12 cellular contexts compared by ENCODE assay signal in the genomic region with DNA sequence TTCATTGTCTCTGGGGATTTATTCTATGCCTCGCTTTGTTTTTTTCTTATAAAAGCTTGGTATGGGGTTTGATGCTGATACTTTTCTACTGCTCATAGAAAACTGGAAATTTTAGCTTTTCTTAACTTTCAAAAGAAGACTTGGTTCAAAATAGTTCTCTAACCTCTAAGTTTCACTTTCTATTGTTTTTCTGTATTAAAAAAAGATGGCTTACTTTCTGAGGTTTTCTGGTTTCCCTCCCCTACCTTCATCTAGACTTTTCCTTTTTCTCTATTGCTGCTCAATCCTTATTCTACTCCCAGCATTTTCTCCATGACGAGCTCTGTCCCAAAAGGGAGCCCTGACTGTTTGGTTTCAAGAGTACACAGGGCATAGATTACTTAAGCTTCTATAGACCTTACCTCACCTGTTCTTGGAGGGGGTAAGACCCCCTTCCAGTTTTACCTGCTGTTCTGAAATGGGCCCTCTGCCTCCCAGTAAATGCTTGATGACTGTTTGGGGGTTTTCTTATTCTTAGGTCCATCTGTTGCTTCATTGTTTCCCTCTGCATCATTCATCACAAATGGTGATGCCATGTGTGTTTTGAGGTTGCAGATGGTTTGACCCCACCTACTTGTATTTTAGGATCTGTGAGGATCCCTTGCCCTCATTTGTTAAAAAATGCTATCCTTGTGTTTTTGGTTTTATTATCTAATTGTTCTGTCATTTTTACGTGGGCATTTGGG. TPM values are rescaled to one million over a fixed set of nuclear protein-coding genes. Genes with fewer than 3 reads are reported as not detected.
A peak's percentile ranks its signal among the peaks of the same experiment; 100 is the strongest.
DNase-seq lines count a peak whose midpoint lies in the region; ATAC-seq and TF ChIP-seq lines count a peak whose summit lies in the region.
"Had no signal": no experiment of that assay in that cellular context is flagged by ENCODE, and none has a peak within 500 bp of the region (broad histone marks: within the 10 kb centered on the region; RNA-seq: fewer than 3 reads in every experiment).

No MANE protein-coding gene starts in this region.

- no peaks in the 10 kb centered on the region for H3K9me3 ChIP-seq in prostate gland
- H3K9me3 ChIP-seq: body of pancreas had no signal

- POLR2A ChIA-PET in activated CD4-positive, alpha-beta memory T cell treated with anti-CD3 and anti-CD28 coated beads for 36 hours (lab: Charles Lee): no interaction called here

- 87% methylated on average over 3 of the region's 3 CpGs for WGBS in prostate gland

- intact Hi-C loops in activated CD4-positive, alpha-beta memory T cell treated with anti-CD3 and anti-CD28 coated beads for 36 hours (cut with micrococcal nuclease): no loop called here
- intact Hi-C loops in prostate gland (cut with DNase I): loop anchor here (5.0 kb wide), 1 partner anchor 71 kb away; no protein-coding TSS in a partner anchor

- no peak for TF ChIP-seq POLR2A in prostate gland (IDR thresholded peaks at IDR 0.05)

- no peak for DNase-seq in activated T-cell treated with anti-CD3 and anti-CD28 coated beads, Interleukin-2, amount 50 U/mL, for 72 hours
- DNase-seq in activated T-cell treated with anti-CD3 and anti-CD28 coated beads, Interleukin-2, amount 50 U/mL, for 1 hour: no peak
- peak; percentile 7 for DNase-seq in HCEC 1CT
- DNase-seq in activated CD4-positive, alpha-beta memory T cell treated with anti-CD3 and anti-CD28 coated beads for 36 hours: no peak
- DNase-seq in osteocyte (ENCODE audit: extremely low spot score, unreplicated experiment): no peak
- no peak for DNase-seq in NCI-H2171 treated with DMSO at 0.1 percent for 48 hours (lab: John Stamatoyannopoulos, UW)
- no peak for DNase-seq in HuH-7.5 (ENCODE audit: low spot score)
- DNase-seq in prostate gland (ENCODE audit: low spot score): no peak
- DNase-seq: body of pancreas, GOT3, OCI-M1 had no signal

- no peak overlapping the region for H3K4me3 ChIP-seq in prostate gland
- H3K4me3 ChIP-seq: body of pancreas had no signal

- peak; percentile 43 to 52 for ATAC-seq in activated T-cell treated with anti-CD3 and anti-CD28 coated beads, Interleukin-2, amount 50 U/mL, for 72 hours (replicated peaks in 1 of 2)
- ATAC-seq: body of pancreas had no signal

- peak overlapping the region; percentile 99 for H3K27ac Mint-ChIP-seq in activated T-cell treated with anti-CD3 and anti-CD28 coated beads, Interleukin-2, amount 50 U/mL, for 72 hours
- H3K27ac Mint-ChIP-seq in activated CD4-positive, alpha-beta memory T cell treated with anti-CD3 and anti-CD28 coated beads for 36 hours: peak overlapping the region; percentile 76
- peak overlapping the region; percentile 72 for H3K27ac Mint-ChIP-seq in osteocyte (ENCODE audit: unreplicated experiment)

- TF ChIP-seq CTCF in osteocyte (IDR thresholded peaks at IDR 0.05) (no peak), prostate gland (IDR thresholded peaks at IDR 0.05) (no peak)

- peaks cover 45% of the 10 kb centered on the region for H3K4me1 Mint-ChIP-seq in activated T-cell treated with anti-CD3 and anti-CD28 coated beads, Interleukin-2, amount 50 U/mL, for 72 hours (ENCODE audit: low read depth)
- H3K4me1 Mint-ChIP-seq in activated CD4-positive, alpha-beta memory T cell treated with anti-CD3 and anti-CD28 coated beads for 36 hours (ENCODE audit: low read depth): peaks cover 34% of the 10 kb centered on the region
- H3K4me1 Mint-ChIP-seq in osteocyte (ENCODE audit: unreplicated experiment): peaks cover 13% of the 10 kb centered on the region

- no peaks in the 10 kb centered on the region for H3K27me3 ChIP-seq in prostate gland (replicated peaks; ENCODE audit: insufficient read depth)
- H3K27me3 ChIP-seq: body of pancreas had no signal

- H3K36me3 Mint-ChIP-seq in activated T-cell treated with anti-CD3 and anti-CD28 coated beads, Interleukin-2, amount 50 U/mL, for 72 hours (ENCODE audit: insufficient read depth in 2 of 2): peaks cover 2 to 3% of the 10 kb centered on the region in 2 donors
- H3K36me3 Mint-ChIP-seq in activated CD4-positive, alpha-beta memory T cell treated with anti-CD3 and anti-CD28 coated beads for 36 hours: peaks cover 17% of the 10 kb centered on the region
- peaks cover 9% of the 10 kb centered on the region for H3K36me3 Mint-ChIP-seq in osteocyte (ENCODE audit: unreplicated experiment)

- CTCF ChIA-PET in activated CD4-positive, alpha-beta memory T cell treated with anti-CD3 and anti-CD28 coated beads for 36 hours (lab: Charles Lee): interaction anchor here (0.7 to 1.1 kb wide), 5 partner anchors 45 to 231 kb away, joined by 3 to 6 read pairs (median 3); a partner anchor contains a TSS

- no peaks in the 10 kb centered on the region for H3K27me3 Mint-ChIP-seq in activated T-cell treated with anti-CD3 and anti-CD28 coated beads, Interleukin-2, amount 50 U/mL, for 72 hours (ENCODE audit: low read depth)
- no peaks in the 10 kb centered on the region for H3K27me3 Mint-ChIP-seq in activated CD4-positive, alpha-beta memory T cell treated with anti-CD3 and anti-CD28 coated beads for 36 hours
- no peaks in the 10 kb centered on the region for H3K27me3 Mint-ChIP-seq in osteocyte (ENCODE audit: unreplicated experiment)
- H3K27me3 Mint-ChIP-seq: IgD-negative memory B cell had no signal

- H3K9me3 Mint-ChIP-seq in activated T-cell treated with anti-CD3 and anti-CD28 coated beads, Interleukin-2, amount 50 U/mL, for 72 hours: no peaks in the 10 kb centered on the region
- H3K9me3 Mint-ChIP-seq in activated CD4-positive, alpha-beta memory T cell treated with anti-CD3 and anti-CD28 coated beads for 36 hours: no peaks in the 10 kb centered on the region
- H3K9me3 Mint-ChIP-seq in osteocyte (ENCODE audit: unreplicated experiment): no peaks in the 10 kb centered on the region
- H3K9me3 Mint-ChIP-seq: IgD-negative memory B cell had no signal

- H3K4me3 Mint-ChIP-seq in activated T-cell treated with anti-CD3 and anti-CD28 coated beads, Interleukin-2, amount 50 U/mL, for 72 hours: peak overlapping the region; percentile 72 to 90
- H3K4me3 Mint-ChIP-seq in activated CD4-positive, alpha-beta memory T cell treated with anti-CD3 and anti-CD28 coated beads for 36 hours: peak overlapping the region; percentile 59
- peak overlapping the region; percentile 47 for H3K4me3 Mint-ChIP-seq in osteocyte (ENCODE audit: unreplicated experiment)
- H3K4me3 Mint-ChIP-seq: IgD-negative memory B cell had no signal

- no peaks in the 10 kb centered on the region for H3K36me3 ChIP-seq in prostate gland

- H3K4me1 ChIP-seq in prostate gland (replicated peaks): no peaks in the 10 kb centered on the region
- H3K4me1 ChIP-seq: body of pancreas had no signal

- no peak overlapping the region for H3K27ac ChIP-seq in prostate gland
- H3K27ac ChIP-seq: body of pancreas had no signal

RNA-seq across cellular contexts. Expression of a gene that starts 29.5 kb away (rescaled TPM):
- total RNA-seq in activated T-cell treated with anti-CD3 and anti-CD28 coated beads, Interleukin-2, amount 50 U/mL, for 72 hours: 10 to 100 TPM; 38.5 to 44.4 TPM
- total RNA-seq in activated CD4-positive, alpha-beta memory T cell treated with anti-CD3 and anti-CD28 coated beads for 36 hours: 10 to 100 TPM; 18.6 to 20.3 TPM
- total RNA-seq in osteocyte (6.6 and 8.7 TPM in 2 replicates), prostate gland (10 to 100 TPM; 11.5 to 31.4 TPM)

RNA-seq across cellular contexts. Expression of a gene that starts 45.3 kb away (rescaled TPM):
- 10 to 100 TPM; 32.7 to 35.1 TPM for total RNA-seq in activated T-cell treated with anti-CD3 and anti-CD28 coated beads, Interleukin-2, amount 50 U/mL, for 72 hours
- total RNA-seq in activated CD4-positive, alpha-beta memory T cell treated with anti-CD3 and anti-CD28 coated beads for 36 hours: 10 to 100 TPM; 40.2 to 41.3 TPM
- total RNA-seq in osteocyte: 25.1 and 27.0 TPM in 2 replicates
- total RNA-seq in prostate gland: 10 to 100 TPM; 29.4 to 35.6 TPM

RNA-seq across cellular contexts. Expression of a gene that starts 45.4 kb away (rescaled TPM):
- 10 to 100 TPM; 45.9 to 48.2 TPM for total RNA-seq in activated T-cell treated with anti-CD3 and anti-CD28 coated beads, Interleukin-2, amount 50 U/mL, for 72 hours
- 10 to 100 TPM; 35.1 to 37.8 TPM for total RNA-seq in activated CD4-positive, alpha-beta memory T cell treated with anti-CD3 and anti-CD28 coated beads for 36 hours
- 58.0 and 64.6 TPM in 2 replicates for total RNA-seq in osteocyte
- 100 to 1,000 TPM in 1 of 2 donors, 10 to 100 TPM in 1; 87.3 to 110 TPM for total RNA-seq in prostate gland

RNA-seq across cellular contexts. Expression of a gene that starts 52.8 kb away (rescaled TPM):
- total RNA-seq in activated T-cell treated with anti-CD3 and anti-CD28 coated beads, Interleukin-2, amount 50 U/mL, for 72 hours: 1 to 10 TPM; 8.4 to 9.2 TPM
- 1 to 10 TPM; 6.4 to 8.0 TPM for total RNA-seq in activated CD4-positive, alpha-beta memory T cell treated with anti-CD3 and anti-CD28 coated beads for 36 hours
- total RNA-seq in osteocyte: 30.7 and 32.5 TPM in 2 replicates
- total RNA-seq in prostate gland: 10 to 100 TPM; 20.3 to 23.7 TPM
